Comparison of ENCODE assay signal across 15 cellular contexts in genomic region chr20:4342631-4343030, GRCh38.
"Had no signal": no experiment of that assay in that cellular context is flagged by ENCODE, and none has a peak within 500 bp of the region (broad histone marks: within the 10 kb centered on the region; RNA-seq: fewer than 3 reads in every experiment).

No MANE protein-coding gene starts in this region.

- H3K27me3 Mint-ChIP-seq: stimulated activated memory B cell treated with anti-CD40 and anti-IgM and Interleukin-4, amounts not matched to agents 10 μg/mL and 1 μg/mL and 100 μg/mL, for 72 hours had no signal

- DNase-seq: activated CD4-positive, alpha-beta T cell treated with anti-CD3 and anti-CD28 coated beads, Interleukin-2, amount 50 U/mL, for 48 hours; amniotic stem cell; dermis blood vessel endothelial cell; effector memory CD8-positive, alpha-beta T cell; foreskin fibroblast; left cardiac atrium; mucosa of descending colon; naive B cell; stimulated activated CD4-positive, alpha-beta T cell treated with anti-CD3 and anti-CD28 coated beads, Interleukin-4, amount 100 ng/mL, for 4 hours; T-helper 17 cell had no signal

- H3K27ac Mint-ChIP-seq: activated naive CD8-positive, alpha-beta T cell; effector memory CD8-positive, alpha-beta T cell; stimulated activated memory B cell treated with anti-CD40 and anti-IgM and Interleukin-4, amounts not matched to agents 10 μg/mL and 1 μg/mL and 100 μg/mL, for 72 hours; T-helper 17 cell had no signal

- H3K4me3 ChIP-seq: mucosa of descending colon, vagina had no signal

- H3K36me3 Mint-ChIP-seq: activated naive CD8-positive, alpha-beta T cell; naive B cell; stimulated activated memory B cell treated with anti-CD40 and anti-IgM and Interleukin-4, amounts not matched to agents 10 μg/mL and 1 μg/mL and 100 μg/mL, for 72 hours had no signal

- H3K36me3 ChIP-seq: thoracic aorta, vagina had no signal

- ATAC-seq: effector memory CD8-positive, alpha-beta T cell; left cardiac atrium; mucosa of descending colon; sciatic nerve; stimulated activated memory B cell treated with anti-CD40 and anti-IgM and Interleukin-4, amounts not matched to agents 10 μg/mL and 1 μg/mL and 100 μg/mL, for 72 hours; T-helper 17 cell had no signal

- H3K9me3 ChIP-seq: mucosa of descending colon, thoracic aorta, vagina had no signal

- H3K9me3 Mint-ChIP-seq: effector memory CD8-positive, alpha-beta T cell had no signal

- H3K27me3 ChIP-seq: vagina had no signal

- H3K4me1 Mint-ChIP-seq: naive B cell; stimulated activated memory B cell treated with anti-CD40 and anti-IgM and Interleukin-4, amounts not matched to agents 10 μg/mL and 1 μg/mL and 100 μg/mL, for 72 hours; T-helper 17 cell had no signal

- H3K4me3 Mint-ChIP-seq: activated naive CD8-positive, alpha-beta T cell; effector memory CD8-positive, alpha-beta T cell; naive B cell; stimulated activated memory B cell treated with anti-CD40 and anti-IgM and Interleukin-4, amounts not matched to agents 10 μg/mL and 1 μg/mL and 100 μg/mL, for 72 hours; T-helper 17 cell had no signal
